ENCODE assay signal across 9 cellular contexts in the genomic region with DNA sequence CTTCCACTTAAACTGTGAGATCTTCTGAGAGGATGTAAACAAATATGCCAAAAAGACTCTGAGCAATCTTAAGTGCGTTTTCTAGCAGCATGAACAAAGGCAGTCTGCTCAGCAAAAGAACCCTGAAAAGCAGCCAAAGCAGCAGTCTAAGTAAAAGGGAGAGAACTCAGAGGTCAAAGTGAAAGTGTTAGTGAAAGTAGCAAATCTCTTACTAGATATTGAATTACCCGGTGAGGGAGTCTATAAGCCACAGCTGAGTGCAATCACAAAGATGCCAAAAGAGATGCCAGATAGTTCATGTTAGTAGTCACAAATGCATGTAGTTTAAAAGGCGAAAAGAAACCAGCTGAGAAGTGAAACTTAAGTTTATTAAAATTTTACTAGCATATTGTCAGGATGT. TPM values are rescaled to one million over a fixed set of nuclear protein-coding genes. Genes with fewer than 3 reads are reported as not detected.
DNase-seq lines count a peak whose midpoint lies in the region; ATAC-seq and TF ChIP-seq lines count a peak whose summit lies in the region.
"Had no signal": no experiment of that assay in that cellular context is flagged by ENCODE, and none has a peak within 500 bp of the region (broad histone marks: within the 10 kb centered on the region; RNA-seq: fewer than 3 reads in every experiment).

No MANE protein-coding gene starts in this region.

- H3K36me3 ChIP-seq in body of pancreas (replicated peaks in 1 of 2; ENCODE audit: insufficient read depth in 1 of 2, low read depth in 2 of 2) (no peaks in the 10 kb centered on the region), HAP-1 (replicated peaks) (no peaks in the 10 kb centered on the region)

- H3K9me3 ChIP-seq in body of pancreas (no peaks in the 10 kb centered on the region), HAP-1 (no peaks in the 10 kb centered on the region)

- H3K27ac ChIP-seq in body of pancreas, result no peak overlapping the region
- H3K27ac ChIP-seq: skin epidermis had no signal

- H3K4me1 ChIP-seq in body of pancreas, result no peaks in the 10 kb centered on the region
- H3K4me1 ChIP-seq in HAP-1, result peaks cover 5% of the 10 kb centered on the region

- ATAC-seq in GM19455 (IDR thresholded peaks at IDR 0.05; ENCODE audit: unreplicated experiment) (peak; percentile 95), HG03378 (IDR thresholded peaks at IDR 0.05; ENCODE audit: unreplicated experiment) (peak; percentile 99), body of pancreas (no peak)
- peak; percentile 60 for ATAC-seq in effector memory CD8-positive, alpha-beta T cell (replicated peaks)

- H3K9me3 Mint-ChIP-seq in effector memory CD8-positive, alpha-beta T cell, result no peaks in the 10 kb centered on the region

- in situ Hi-C loops in HAP-1 (cut with MboI; ENCODE audit: low sequenced_read_pairs), result no loop called here

- 43 to 71% methylated on average over 3 of the region's 3 CpGs for WGBS in body of pancreas, 2 donors

- no peak overlapping the region for H3K4me3 Mint-ChIP-seq in effector memory CD8-positive, alpha-beta T cell

- no peak for TF ChIP-seq POLR2A in body of pancreas (IDR thresholded peaks at IDR 0.05)

- peaks cover 0 to 4% of the 10 kb centered on the region in 2 donors for H3K4me1 Mint-ChIP-seq in effector memory CD8-positive, alpha-beta T cell (ENCODE audit: low read depth in 2 of 2)

- H3K27me3 Mint-ChIP-seq in effector memory CD8-positive, alpha-beta T cell, result no peaks in the 10 kb centered on the region

- no peaks in the 10 kb centered on the region for H3K27me3 ChIP-seq in body of pancreas
- no peaks in the 10 kb centered on the region for H3K27me3 ChIP-seq in HAP-1 (ENCODE audit: low read depth)

- no peak for TF ChIP-seq CTCF in body of pancreas (IDR thresholded peaks at IDR 0.05)

- DNase-seq in GM03348 (ENCODE audit: low spot score) (peak; percentile 11), A172 (ENCODE audit: low spot score) (no peak), body of pancreas (no peak), NCI-H774 (lab: John Stamatoyannopoulos, UW) (no peak), HAP-1 (ENCODE audit: low spot score in 2 of 2) (no peak)
- DNase-seq in effector memory CD8-positive, alpha-beta T cell, result no peak

- intact Hi-C loops in body of pancreas (cut with DNase I), result no loop called here

- H3K4me3 ChIP-seq in body of pancreas (no peak overlapping the region), HAP-1 (no peak overlapping the region)
- H3K4me3 ChIP-seq: skin epidermis had no signal

- H3K36me3 Mint-ChIP-seq in effector memory CD8-positive, alpha-beta T cell (ENCODE audit: insufficient read depth), result no peaks in the 10 kb centered on the region

- H3K27ac Mint-ChIP-seq in effector memory CD8-positive, alpha-beta T cell, result peak overlapping the region in 1 of 2 donors; percentile 18

RNA-seq across cellular contexts. Expression of a gene that starts 7.9 kb away (rescaled TPM):
- total RNA-seq in A172 (2014; rRNA removed; shearing (Covaris generic)), result not detected in 2 replicates
- total RNA-seq in body of pancreas, result not detected
